22 cellular contexts compared by ENCODE assay signal in genomic region chr1:11888877-11889208, GRCh38. TPM values are rescaled to one million over a fixed set of nuclear protein-coding genes. Genes with fewer than 3 reads are reported as not detected.
A peak's percentile ranks its signal among the peaks of the same experiment; 100 is the strongest.
DNase-seq lines count a peak whose midpoint lies in the region; ATAC-seq, FAIRE-seq and TF ChIP-seq lines count a peak whose summit lies in the region.
"Had no signal": no experiment of that assay in that cellular context is flagged by ENCODE, and none has a peak within 500 bp of the region (broad histone marks: within the 10 kb centered on the region; RNA-seq: fewer than 3 reads in every experiment).

No MANE protein-coding gene starts in this region.

- no peaks in the 10 kb centered on the region for H3K79me2 ChIP-seq in HepG2 (ENCODE audit: insufficient read depth, low read length)

- no peaks in the 10 kb centered on the region for H3K9me3 Mint-ChIP-seq in endothelial cell (ENCODE audit: unreplicated experiment)
- H3K9me3 Mint-ChIP-seq: CD4-positive, alpha-beta memory T cell had no signal

- TF ChIP-seq POLR2A in heart left ventricle (IDR thresholded peaks at IDR 0.05): no peak
- TF ChIP-seq POLR2A in HepG2 (IDR thresholded peaks at IDR 0.05; ENCODE audit: insufficient read depth in 1 of 2, low read depth in 2 of 2, low read length in 2 of 2): no peak
- TF ChIP-seq POLR2A in right lobe of liver (IDR thresholded peaks at IDR 0.05): no peak

- ATAC-seq in heart left ventricle: no peak
- ATAC-seq in left cardiac atrium: no peak
- no peak; the same call in 1 of the 3 replicates for ATAC-seq in HepG2
- no peak for ATAC-seq in right lobe of liver
- ATAC-seq in GM21717 (IDR thresholded peaks at IDR 0.05; ENCODE audit: unreplicated experiment): no peak
- ATAC-seq in GM18517 (IDR thresholded peaks at IDR 0.05; ENCODE audit: unreplicated experiment): no peak

- H3K27me3 Mint-ChIP-seq in endothelial cell (ENCODE audit: unreplicated experiment): peaks cover 2% of the 10 kb centered on the region

- POLR2A ChIA-PET in HepG2 (lab: Yijun Ruan, JAX): interaction anchor here (0.8 kb wide), 1 partner anchor 19 kb away, joined by 3 read pairs; no protein-coding TSS in a partner anchor

- no peaks in the 10 kb centered on the region for H3K36me3 ChIP-seq in heart left ventricle
- no peaks in the 10 kb centered on the region for H3K36me3 ChIP-seq in HepG2 (replicated peaks in 1 of 2; ENCODE audit: control insufficient read depth in 1 of 2, insufficient read depth in 2 of 2, low read length in 2 of 2)
- no peaks in the 10 kb centered on the region for H3K36me3 ChIP-seq in right lobe of liver
- H3K36me3 ChIP-seq: BLaER1 had no signal

- BruUV-seq in HepG2 (replicated peaks; lab: Mats Ljungman, UMichigan): no TSS peak

- DNase-seq in heart left ventricle (peak in 1 of 5 donors; percentile 57), left cardiac atrium (no peak), HepG2 (ENCODE audit: low spot score) (no peak), right lobe of liver (no peak), endothelial cell (ENCODE audit: low spot score) (no peak)
- DNase-seq: 8988T; CD4-positive, alpha-beta memory T cell; DMS153; DMS79; GDM1; HCEC 1CT had no signal

- H3K4me1 ChIP-seq in heart left ventricle (peaks cover 9 to 38% (median 20%) of the 10 kb centered on the region in 12 donors), HepG2 (ENCODE audit: insufficient read depth, low read length) (peaks cover 67% of the 10 kb centered on the region), right lobe of liver (no peaks in the 10 kb centered on the region)

- H2AFZ ChIP-seq in HepG2 (ENCODE audit: low read length): no peak overlapping the region

- peak overlapping the region in 7 of 12 donors; percentile 10 to 97 (median 89) for H3K27ac ChIP-seq in heart left ventricle
- no peak overlapping the region for H3K27ac ChIP-seq in HepG2 (ENCODE audit: extremely low read length, insufficient read depth, low read length)
- H3K27ac ChIP-seq in right lobe of liver: no peak overlapping the region
- H3K27ac ChIP-seq: BLaER1 had no signal

- no peak overlapping the region for H3K4me2 ChIP-seq in HepG2 (ENCODE audit: low read depth, low read length)
- H3K4me2 ChIP-seq: BLaER1 had no signal

- no peaks in the 10 kb centered on the region for H3K9me3 ChIP-seq in heart left ventricle
- H3K9me3 ChIP-seq in HepG2 (ENCODE audit: low read length): no peaks in the 10 kb centered on the region
- H3K9me3 ChIP-seq in right lobe of liver: no peaks in the 10 kb centered on the region
- H3K9me3 ChIP-seq: BLaER1 had no signal

- peak overlapping the region; percentile 13 for H3K27ac Mint-ChIP-seq in endothelial cell (ENCODE audit: unreplicated experiment)
- H3K27ac Mint-ChIP-seq: CD4-positive, alpha-beta memory T cell had no signal

- TF ChIP-seq EP300 in HepG2 (IDR thresholded peaks at IDR 0.05; ENCODE audit: low read depth in 2 of 2, low read length in 2 of 2) (no peak), HepG2 (CRISPR knock-in tag; IDR thresholded peaks at IDR 0.05; ENCODE audit: borderline replicate concordance) (no peak)

- in situ Hi-C loops in HepG2 (cut with HindIII; ENCODE audit: extremely low pct_ligation_motif_present, low pct_unique_long_range_greater_than_20kb): no loop called here

- H3K27me3 ChIP-seq in heart left ventricle (no peaks in the 10 kb centered on the region), HepG2 (ENCODE audit: control insufficient read depth in 1 of 2, insufficient read depth in 2 of 2, low read length in 2 of 2) (peaks cover 0 to 5% of the 10 kb centered on the region in 2 experiments; a peak in 1 of 5 replicates), right lobe of liver (no peaks in the 10 kb centered on the region)
- H3K27me3 ChIP-seq: BLaER1 had no signal

- intact Hi-C loops in heart left ventricle (cut with DNase I): no loop called here
- intact Hi-C loops in left cardiac atrium (cut with DNase I): no loop called here
- intact Hi-C loops in HepG2 (cut with micrococcal nuclease; ENCODE audit: unreplicated experiment): no loop called here
- intact Hi-C loops in right lobe of liver (cut with DNase I): no loop called here

- peaks cover 8% of the 10 kb centered on the region for H3K4me1 Mint-ChIP-seq in endothelial cell (ENCODE audit: unreplicated experiment)
- H3K4me1 Mint-ChIP-seq: CD4-positive, alpha-beta memory T cell had no signal

- no peak for TF ChIP-seq RAD21 in HepG2 (CRISPR knock-in tag; IDR thresholded peaks at IDR 0.05)

- CTCF ChIA-PET in HepG2 (lab: Yijun Ruan, JAX; ENCODE audit: low intra/inter-chr PET ratio, low total read pairs): no interaction called here

- TF ChIP-seq CTCF in heart left ventricle (IDR thresholded peaks at IDR 0.05) (no peak), HepG2 (CRISPR knock-in tag; IDR thresholded peaks at IDR 0.05) (no peak), right lobe of liver (IDR thresholded peaks at IDR 0.05) (no peak), endothelial cell (IDR thresholded peaks at IDR 0.05; ENCODE audit: unreplicated experiment) (no peak)

- WGBS in heart left ventricle, 4 donors: 43 to 71% (median 59%) methylated on average over 3 of the region's 3 CpGs
- 30% methylated on average over 2 of the region's 3 CpGs for WGBS in HepG2 (ENCODE audit: low lambda C conversion rate)
- no CpG with 5 or more reads among the region's 3 CpGs for WGBS in right lobe of liver (ENCODE audit: insufficient coverage, low coverage, low lambda C conversion rate, missing lambda C conversion rate)

- no peak overlapping the region for H3K9ac ChIP-seq in HepG2 (ENCODE audit: insufficient read depth, low read depth, low read length)
- H3K9ac ChIP-seq: BLaER1 had no signal

- no peaks in the 10 kb centered on the region for H3K36me3 Mint-ChIP-seq in endothelial cell (ENCODE audit: low read depth, unreplicated experiment)
- H3K36me3 Mint-ChIP-seq: CD14-positive monocyte; CD4-positive, alpha-beta memory T cell had no signal

- H3K4me3 ChIP-seq in heart left ventricle (no peak overlapping the region), HepG2 (replicated peaks in 1 of 3; ENCODE audit: insufficient read depth in 1 of 3, low read depth in 2 of 3, low read length in 3 of 3) (no peak overlapping the region), right lobe of liver (no peak overlapping the region)
- H3K4me3 ChIP-seq: BLaER1 had no signal

- H4K20me1 ChIP-seq in HepG2 (ENCODE audit: insufficient read depth, low read length): no peaks in the 10 kb centered on the region
- H4K20me1 ChIP-seq: BLaER1 had no signal

- FAIRE-seq in HepG2 (lab: Jason Lieb, UNC): no peak
- FAIRE-seq: GM12892, GM18507, H1 had no signal

- no peak overlapping the region for H3K4me3 Mint-ChIP-seq in endothelial cell (ENCODE audit: unreplicated experiment)
- H3K4me3 Mint-ChIP-seq: CD14-positive monocyte; CD4-positive, alpha-beta memory T cell had no signal

RNA-seq across cellular contexts. Expression of gene NPPB, which starts 30.1 kb away (rescaled TPM):
- total RNA-seq in heart left ventricle: 1,000 to 10,000 TPM in 1 of 9 donors, 100 to 1,000 TPM in 4, 10 to 100 TPM in 4; 14.4 to 1,297 (median 252) TPM
- 1,000 to 10,000 TPM in 1 of 2 donors, 100 to 1,000 TPM in 1; 197 to 7,924 TPM for polyA plus RNA-seq in heart left ventricle
- total RNA-seq in left cardiac atrium: 1,000 to 10,000 TPM in 1 of 2 donors, 100 to 1,000 TPM in 1; 368 to 4,414 TPM
- not detected in 2 replicates for total RNA-seq in HepG2 (2016; rRNA removed; fragmentation: Illumina TruSeq; extraction: Trizol)
- total RNA-seq in HepG2 (2016; cell fraction: cytosol; rRNA removed; fragmentation: Illumina TruSeq; extraction: Trizol; ENCODE audit: low read depth): not detected in 2 replicates
- total RNA-seq in HepG2 (2016; cell fraction: insoluble cytoplasmic fraction; rRNA removed; fragmentation: Illumina TruSeq; extraction: Trizol): 0.24 TPM in 1 of 2 replicates, not detected in the other
- total RNA-seq in HepG2 (2016; cell fraction: membrane; rRNA removed; fragmentation: Illumina TruSeq; extraction: Trizol): not detected in 2 replicates
- not detected in 2 replicates for total RNA-seq in HepG2 (2016; cell fraction: nucleus; rRNA removed; fragmentation: Illumina TruSeq; extraction: Trizol)
- polyA plus RNA-seq in HepG2 (2011; rRNA removed): 1.9 and 3.7 TPM in 2 replicates
- polyA plus RNA-seq in HepG2 (2011; cell fraction: cytosol; rRNA removed): 2.1 TPM in 2 replicates
- 0.90 and 2.1 TPM in 2 replicates for polyA plus RNA-seq in HepG2 (2011; cell fraction: nucleus; rRNA removed)
- 0.77 and 4.3 TPM in 2 replicates for polyA plus RNA-seq in HepG2 (2012)
- polyA plus RNA-seq in HepG2 (2016; cell fraction: cytosol; fragmentation: Illumina TruSeq; extraction: Trizol; ENCODE audit: low read depth): not detected in 2 replicates
- not detected in 2 replicates for polyA plus RNA-seq in HepG2 (2016; cell fraction: insoluble cytoplasmic fraction; fragmentation: Illumina TruSeq; extraction: Trizol; ENCODE audit: low read depth)
- polyA plus RNA-seq in HepG2 (2016; cell fraction: membrane; fragmentation: Illumina TruSeq; extraction: Trizol; ENCODE audit: low read depth): not detected in 2 replicates
- 0.79 and 0.81 TPM in 2 replicates for polyA plus RNA-seq in HepG2 (2016; cell fraction: nucleus; fragmentation: Illumina TruSeq; extraction: Trizol; ENCODE audit: insufficient read depth, low read depth)
- 0.56 TPM in 1 of 2 replicates, not detected in the other for polyA minus RNA-seq in HepG2 (2011; rRNA and poly(A)+ RNA removed; ENCODE audit: low replicate concordance)
- 2.6 TPM in 1 of 2 replicates, not detected in the other for polyA minus RNA-seq in HepG2 (2011; cell fraction: cytosol; rRNA and poly(A)+ RNA removed)
- not detected in 2 replicates for polyA minus RNA-seq in HepG2 (2011; cell fraction: nucleus; rRNA and poly(A)+ RNA removed)
- under 1 TPM in 1 of 6 experiments, not detected in 5; 0.44 TPM for total RNA-seq in right lobe of liver
- not detected for total RNA-seq in endothelial cell (ENCODE audit: unreplicated experiment)
- total RNA-seq: A673; CD4-positive, alpha-beta memory T cell; HT-29 had no signal
- polyA plus RNA-seq: AG04450; CD14-positive monocyte; CD4-positive, alpha-beta memory T cell had no signal

RNA-seq across cellular contexts. Expression of gene KIAA2013, which starts 37.4 kb away (rescaled TPM):
- total RNA-seq in heart left ventricle: 100 to 1,000 TPM in 1 of 9 donors, 10 to 100 TPM in 8; 37.1 to 106 (median 41.3) TPM
- 10 to 100 TPM; 29.3 to 57.4 TPM for polyA plus RNA-seq in heart left ventricle
- 10 to 100 TPM; 31.2 to 36.2 TPM for total RNA-seq in left cardiac atrium
- 47.7 and 76.0 TPM in 2 replicates for total RNA-seq in HepG2 (2016; rRNA removed; fragmentation: Illumina TruSeq; extraction: Trizol)
- total RNA-seq in HepG2 (2016; cell fraction: cytosol; rRNA removed; fragmentation: Illumina TruSeq; extraction: Trizol; ENCODE audit: low read depth): 39.0 and 40.3 TPM in 2 replicates
- 45.3 and 75.8 TPM in 2 replicates for total RNA-seq in HepG2 (2016; cell fraction: insoluble cytoplasmic fraction; rRNA removed; fragmentation: Illumina TruSeq; extraction: Trizol)
- 84.9 and 91.5 TPM in 2 replicates for total RNA-seq in HepG2 (2016; cell fraction: membrane; rRNA removed; fragmentation: Illumina TruSeq; extraction: Trizol)
- 48.8 and 56.1 TPM in 2 replicates for total RNA-seq in HepG2 (2016; cell fraction: nucleus; rRNA removed; fragmentation: Illumina TruSeq; extraction: Trizol)
- 141 and 163 TPM in 2 replicates for polyA plus RNA-seq in HepG2 (2011; rRNA removed)
- 151 and 283 TPM in 2 replicates for polyA plus RNA-seq in HepG2 (2011; cell fraction: cytosol; rRNA removed)
- 137 and 147 TPM in 2 replicates for polyA plus RNA-seq in HepG2 (2011; cell fraction: nucleus; rRNA removed)
- 61.9 and 67.1 TPM in 2 replicates for polyA plus RNA-seq in HepG2 (2012)
- 45.1 and 45.9 TPM in 2 replicates for polyA plus RNA-seq in HepG2 (2016; cell fraction: cytosol; fragmentation: Illumina TruSeq; extraction: Trizol; ENCODE audit: low read depth)
- 53.5 and 55.6 TPM in 2 replicates for polyA plus RNA-seq in HepG2 (2016; cell fraction: insoluble cytoplasmic fraction; fragmentation: Illumina TruSeq; extraction: Trizol; ENCODE audit: low read depth)
- polyA plus RNA-seq in HepG2 (2016; cell fraction: membrane; fragmentation: Illumina TruSeq; extraction: Trizol; ENCODE audit: low read depth): 73.8 and 79.8 TPM in 2 replicates
- polyA plus RNA-seq in HepG2 (2016; cell fraction: nucleus; fragmentation: Illumina TruSeq; extraction: Trizol; ENCODE audit: insufficient read depth, low read depth): 92.2 and 94.4 TPM in 2 replicates
- polyA minus RNA-seq in HepG2 (2011; rRNA and poly(A)+ RNA removed; ENCODE audit: low replicate concordance): 68.1 and 270 TPM in 2 replicates
- 85.2 and 94.3 TPM in 2 replicates for polyA minus RNA-seq in HepG2 (2011; cell fraction: cytosol; rRNA and poly(A)+ RNA removed)
- 25.0 and 28.0 TPM in 2 replicates for polyA minus RNA-seq in HepG2 (2011; cell fraction: nucleus; rRNA and poly(A)+ RNA removed)
- total RNA-seq in right lobe of liver: 10 to 100 TPM; 33.5 to 75.1 (median 43.0) TPM
- 38.0 TPM for total RNA-seq in endothelial cell (ENCODE audit: unreplicated experiment)

RNA-seq across cellular contexts. Expression of gene NPPA, which starts 41.3 kb away (rescaled TPM):
- total RNA-seq in heart left ventricle (1,000 to 10,000 TPM in 1 of 9 donors, 100 to 1,000 TPM in 8; 126 to 3,156 (median 279) TPM), left cardiac atrium (over 10,000 TPM; 22,081 to 58,150 TPM), HepG2 (2016; rRNA removed; fragmentation: Illumina TruSeq; extraction: Trizol) (not detected in 2 replicates), right lobe of liver (1 to 10 TPM in 2 of 6 experiments, under 1 TPM in 2, not detected in 2; 0.27 to 2.3 (median 1.3) TPM), endothelial cell (ENCODE audit: unreplicated experiment) (not detected)
- polyA plus RNA-seq in heart left ventricle (1,000 to 10,000 TPM in 1 of 2 donors, 10 to 100 TPM in 1; 59.9 to 1,418 TPM), HepG2 (2011; rRNA removed) (not detected in 2 replicates)
- not detected in 2 replicates for total RNA-seq in HepG2 (2016; cell fraction: cytosol; rRNA removed; fragmentation: Illumina TruSeq; extraction: Trizol; ENCODE audit: low read depth)
- total RNA-seq in HepG2 (2016; cell fraction: insoluble cytoplasmic fraction; rRNA removed; fragmentation: Illumina TruSeq; extraction: Trizol): not detected in 2 replicates
- not detected in 2 replicates for total RNA-seq in HepG2 (2016; cell fraction: membrane; rRNA removed; fragmentation: Illumina TruSeq; extraction: Trizol)
- total RNA-seq in HepG2 (2016; cell fraction: nucleus; rRNA removed; fragmentation: Illumina TruSeq; extraction: Trizol): not detected in 2 replicates
- not detected in 2 replicates for polyA plus RNA-seq in HepG2 (2011; cell fraction: cytosol; rRNA removed)
- polyA plus RNA-seq in HepG2 (2011; cell fraction: nucleus; rRNA removed): not detected in 2 replicates
- polyA plus RNA-seq in HepG2 (2012): 0.92 and 1.8 TPM in 2 replicates
- not detected in 2 replicates for polyA plus RNA-seq in HepG2 (2016; cell fraction: cytosol; fragmentation: Illumina TruSeq; extraction: Trizol; ENCODE audit: low read depth)
- polyA plus RNA-seq in HepG2 (2016; cell fraction: insoluble cytoplasmic fraction; fragmentation: Illumina TruSeq; extraction: Trizol; ENCODE audit: low read depth): not detected in 2 replicates
- not detected in 2 replicates for polyA plus RNA-seq in HepG2 (2016; cell fraction: membrane; fragmentation: Illumina TruSeq; extraction: Trizol; ENCODE audit: low read depth)
- not detected in 2 replicates for polyA plus RNA-seq in HepG2 (2016; cell fraction: nucleus; fragmentation: Illumina TruSeq; extraction: Trizol; ENCODE audit: insufficient read depth, low read depth)
- polyA minus RNA-seq in HepG2 (2011; rRNA and poly(A)+ RNA removed; ENCODE audit: low replicate concordance): not detected in 2 replicates
- not detected in 2 replicates for polyA minus RNA-seq in HepG2 (2011; cell fraction: cytosol; rRNA and poly(A)+ RNA removed)
- not detected in 2 replicates for polyA minus RNA-seq in HepG2 (2011; cell fraction: nucleus; rRNA and poly(A)+ RNA removed)
- total RNA-seq: A673; CD4-positive, alpha-beta memory T cell; Daoy; H1; HT-29 had no signal
- polyA plus RNA-seq: AG04450; CD14-positive monocyte; CD4-positive, alpha-beta memory T cell; H1 had no signal

RNA-seq across cellular contexts. Expression of gene PLOD1, which starts 45.7 kb away (rescaled TPM):
- total RNA-seq in heart left ventricle (100 to 1,000 TPM in 1 of 9 donors, 10 to 100 TPM in 8; 37.5 to 104 (median 50.1) TPM), left cardiac atrium (10 to 100 TPM; 70.3 to 83.7 TPM), HepG2 (2016; rRNA removed; fragmentation: Illumina TruSeq; extraction: Trizol) (31.0 and 70.1 TPM in 2 replicates), right lobe of liver (100 to 1,000 TPM in 2 of 6 experiments, 10 to 100 TPM in 4; 70.2 to 119 (median 93.8) TPM), endothelial cell (ENCODE audit: unreplicated experiment) (173 TPM)
- polyA plus RNA-seq in heart left ventricle (100 to 1,000 TPM in 1 of 2 donors, 10 to 100 TPM in 1; 38.3 to 108 TPM), HepG2 (2011; rRNA removed) (318 and 361 TPM in 2 replicates)
- total RNA-seq in HepG2 (2016; cell fraction: cytosol; rRNA removed; fragmentation: Illumina TruSeq; extraction: Trizol; ENCODE audit: low read depth): 8.1 and 9.3 TPM in 2 replicates
- 23.8 and 71.6 TPM in 2 replicates for total RNA-seq in HepG2 (2016; cell fraction: insoluble cytoplasmic fraction; rRNA removed; fragmentation: Illumina TruSeq; extraction: Trizol)
- total RNA-seq in HepG2 (2016; cell fraction: membrane; rRNA removed; fragmentation: Illumina TruSeq; extraction: Trizol): 22.0 and 25.0 TPM in 2 replicates
- 69.1 and 83.4 TPM in 2 replicates for total RNA-seq in HepG2 (2016; cell fraction: nucleus; rRNA removed; fragmentation: Illumina TruSeq; extraction: Trizol)
- 268 and 334 TPM in 2 replicates for polyA plus RNA-seq in HepG2 (2011; cell fraction: cytosol; rRNA removed)
- 289 and 340 TPM in 2 replicates for polyA plus RNA-seq in HepG2 (2011; cell fraction: nucleus; rRNA removed)
- 213 and 215 TPM in 2 replicates for polyA plus RNA-seq in HepG2 (2012)
- 10.1 and 11.2 TPM in 2 replicates for polyA plus RNA-seq in HepG2 (2016; cell fraction: cytosol; fragmentation: Illumina TruSeq; extraction: Trizol; ENCODE audit: low read depth)
- 27.4 and 35.7 TPM in 2 replicates for polyA plus RNA-seq in HepG2 (2016; cell fraction: insoluble cytoplasmic fraction; fragmentation: Illumina TruSeq; extraction: Trizol; ENCODE audit: low read depth)
- 15.6 and 19.4 TPM in 2 replicates for polyA plus RNA-seq in HepG2 (2016; cell fraction: membrane; fragmentation: Illumina TruSeq; extraction: Trizol; ENCODE audit: low read depth)
- polyA plus RNA-seq in HepG2 (2016; cell fraction: nucleus; fragmentation: Illumina TruSeq; extraction: Trizol; ENCODE audit: insufficient read depth, low read depth): 135 and 151 TPM in 2 replicates
- 131 and 463 TPM in 2 replicates for polyA minus RNA-seq in HepG2 (2011; rRNA and poly(A)+ RNA removed; ENCODE audit: low replicate concordance)
- polyA minus RNA-seq in HepG2 (2011; cell fraction: cytosol; rRNA and poly(A)+ RNA removed): 175 and 181 TPM in 2 replicates
- polyA minus RNA-seq in HepG2 (2011; cell fraction: nucleus; rRNA and poly(A)+ RNA removed): 85.1 and 85.4 TPM in 2 replicates

Comparison
In these comparisons a context has a peak if more than half of its experiments do, and no peak if none do; other contexts are left out.
1. H3K27ac ChIP-seq: peak in heart left ventricle (7 of 12); none in HepG2 (single experiment) and right lobe of liver (0 of 3).
2. RNA of gene NPPB, which starts 30.1 kb away (total RNA-seq): 368 to 4,414 TPM in left cardiac atrium and 14.4 to 1,297 TPM in heart left ventricle; 0.24 TPM in HepG2, 0.44 TPM in right lobe of liver and not detected in endothelial cell (single experiment); every median in the first group is over 10 times any median in the second.
3. RNA of gene NPPA, which starts 41.3 kb away (total RNA-seq): 22,081 to 58,150 TPM in left cardiac atrium and 126 to 3,156 TPM in heart left ventricle; 0.27 to 2.3 TPM in right lobe of liver, not detected in HepG2 and not detected in endothelial cell (single experiment); every median in the first group is over 10 times any median in the second.